In the genomic region with DNA sequence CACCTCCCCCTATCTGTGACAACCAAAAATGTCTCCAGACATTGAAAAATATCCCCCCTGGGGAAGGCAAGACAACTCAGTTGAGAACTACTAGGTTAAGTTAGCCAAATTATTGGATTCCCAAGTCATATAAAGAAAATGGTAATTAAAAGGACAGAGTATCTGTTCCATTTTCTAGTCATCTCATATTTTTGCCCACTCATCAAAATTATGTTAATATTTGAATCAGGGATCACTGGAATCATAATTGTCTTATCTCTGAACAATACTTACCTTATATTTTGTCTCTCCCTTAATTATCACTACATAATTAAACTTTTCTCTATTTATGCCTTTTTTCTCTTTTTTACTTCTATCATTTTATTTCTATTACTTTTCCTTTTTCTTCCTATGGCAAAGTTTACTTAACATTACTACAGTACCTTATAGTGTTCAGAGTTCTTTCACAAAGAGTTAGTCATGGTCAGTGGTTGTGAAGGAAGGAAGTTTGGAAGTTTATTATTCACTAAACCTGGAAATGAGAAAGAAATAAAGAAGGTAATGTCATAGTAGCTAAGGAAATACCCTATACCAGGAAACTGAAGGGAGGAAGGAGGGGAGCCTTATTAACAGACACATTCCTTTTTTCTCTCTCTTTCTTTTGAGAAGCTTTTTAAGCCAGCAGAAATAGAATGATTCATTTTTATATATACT, we compare ENCODE assay signal across 2 cellular contexts.
TF ChIP-seq lines count a peak whose summit lies in the region.

No MANE protein-coding gene starts in this region.

TF ChIP-seq in A549, 52 proteins besides CTCF, POLR2A, EP300 and RAD21 (continued from another document):
- TF ChIP-seq MAFK (IDR thresholded peaks at IDR 0.05; ENCODE audit: partially characterized antibody), result peak; percentile 86
- no peak for TF ChIP-seq RCOR1 (IDR thresholded peaks at IDR 0.05; ENCODE audit: low read depth, low read length)
TF ChIP-seq in A549: peak in this region for 1.

TF ChIP-seq in GM12891, 5 proteins besides CTCF, POLR2A, EP300 and RAD21:
- TF ChIP-seq TAF1 (IDR thresholded peaks at IDR 0.05; ENCODE audit: low read depth, low read length) (no peak), SPI1 (IDR thresholded peaks at IDR 0.05; ENCODE audit: low read depth, low read length) (no peak), POU2F2 (IDR thresholded peaks at IDR 0.05; ENCODE audit: low read depth, low read length) (no peak), POLR2AphosphoS5 (IDR thresholded peaks at IDR 0.05; ENCODE audit: low read depth, low read length) (no peak), PAX5 (IDR thresholded peaks at IDR 0.05; ENCODE audit: insufficient read depth, low read length, severe bottlenecking) (no peak)
